ENCODE assay signal across 8 cellular contexts in genomic region chr22:31346733-31347250, GRCh38. TPM values are rescaled to one million over a fixed set of nuclear protein-coding genes. Genes with fewer than 3 reads are reported as not detected.
DNase-seq lines count a peak whose midpoint lies in the region; ATAC-seq and TF ChIP-seq lines count a peak whose summit lies in the region.

No MANE protein-coding gene starts in this region.

- 0 to 1% methylated on average over 40 of the region's 40 CpGs for WGBS in ectodermal cell, 2 experiments
- 0% methylated on average over 37 to 40 of the region's 40 CpGs for WGBS in lung, 2 donors

- TF ChIP-seq CTCF in lung (IDR thresholded peaks at IDR 0.05; ENCODE audit: control extremely low read depth, extremely low read depth) = no peak

- H3K27me3 ChIP-seq in ectodermal cell (ENCODE audit: control insufficient read depth, insufficient read depth, low read length, poor library complexity, severe bottlenecking) (no peaks in the 10 kb centered on the region), lung (ENCODE audit: control insufficient read depth, insufficient read depth) (no peaks in the 10 kb centered on the region)

- H3K9me3 ChIP-seq in ectodermal cell (ENCODE audit: control insufficient read depth, low read length) (no peaks in the 10 kb centered on the region), lung (ENCODE audit: control insufficient read depth in 2 of 2, insufficient read depth in 1 of 2, low read length in 1 of 2) (no peaks in the 10 kb centered on the region)

- H3K4me3 ChIP-seq in ectodermal cell (ENCODE audit: insufficient read depth, low read depth, low read length) (peak overlapping the region; percentile 86), lung (peak overlapping the region; percentile 36)

- H3K36me3 ChIP-seq in ectodermal cell (ENCODE audit: control insufficient read depth, insufficient read depth, low read length) (peaks cover 4% of the 10 kb centered on the region), lung (ENCODE audit: control insufficient read depth in 2 of 2, insufficient read depth in 2 of 2, low read length in 2 of 2) (peaks cover 0 to 7% of the 10 kb centered on the region in 2 donors)

- H3K4me1 ChIP-seq in ectodermal cell (ENCODE audit: control insufficient read depth, insufficient read depth, low read length) (peaks cover 21% of the 10 kb centered on the region), lung (ENCODE audit: control insufficient read depth in 2 of 2, insufficient read depth in 2 of 2, low read length in 2 of 2) (peaks cover 4 to 20% of the 10 kb centered on the region in 2 donors)

- DNase-seq in activated gamma-delta T cell treated with Interleukin-2 at 50 U/mL for 16 hours (peak; percentile 47), activated gamma-delta T cell (lab: John Stamatoyannopoulos, UW) (no peak), NCI-H128 (lab: John Stamatoyannopoulos, UW; ENCODE audit: unreplicated experiment) (peak; percentile 10), lung (ENCODE audit: low spot score) (peak; percentile 53)
- peak; percentile 48 for DNase-seq in activated CD4-positive, CD25-positive, alpha-beta regulatory T cell treated with anti-CD3 and anti-CD28 coated beads, Interleukin-2, amount 50 U/mL, for 72 hours
- DNase-seq in stimulated activated naive CD8-positive, alpha-beta T cell treated with anti-CD3 and anti-CD28 coated beads, Interleukin-15, Interleukin-2, amounts not matched to agents 100 U/mL and 50 U/mL, for 24 hours = peak; percentile 59

- ATAC-seq in lung (ENCODE audit: insufficient read depth, low FRiP score) (no peak), GM21576 (IDR thresholded peaks at IDR 0.05; ENCODE audit: unreplicated experiment) (no peak)
- ATAC-seq in stimulated activated naive CD8-positive, alpha-beta T cell treated with anti-CD3 and anti-CD28 coated beads, Interleukin-15, Interleukin-2, amounts not matched to agents 100 U/mL and 50 U/mL, for 24 hours = no peak

- H3K27ac ChIP-seq in ectodermal cell (ENCODE audit: insufficient read depth, low read depth, low read length, poor library complexity, severe bottlenecking) (peak overlapping the region; percentile 95), lung (ENCODE audit: low read depth in 1 of 2, low read length in 1 of 2) (peak overlapping the region; percentile 88 to 90)

RNA-seq across cellular contexts. Expression of gene PATZ1, which starts 0.6 kb away (rescaled TPM):
- polyA plus RNA-seq in ectodermal cell (2013, experiment 1 of 4) = 75.2 TPM
- 90.7 TPM for polyA plus RNA-seq in ectodermal cell (2013, experiment 2 of 4)
- 59.6 TPM for polyA plus RNA-seq in ectodermal cell (2013, experiment 3 of 4)
- polyA plus RNA-seq in ectodermal cell (2013, experiment 4 of 4) = 70.3 TPM
- 10 to 100 TPM; 35.0 to 35.4 TPM for total RNA-seq in lung
- 10 to 100 TPM; 12.6 to 24.2 TPM for polyA plus RNA-seq in lung

RNA-seq across cellular contexts. Expression of gene DRG1, which starts 52.6 kb away (rescaled TPM):
- polyA plus RNA-seq in ectodermal cell (2013, experiment 1 of 4) = 72.1 TPM
- polyA plus RNA-seq in ectodermal cell (2013, experiment 2 of 4) = 90.5 TPM
- 69.1 TPM for polyA plus RNA-seq in ectodermal cell (2013, experiment 3 of 4)
- polyA plus RNA-seq in ectodermal cell (2013, experiment 4 of 4) = 79.4 TPM
- 10 to 100 TPM; 43.3 to 47.1 TPM for total RNA-seq in lung
- 10 to 100 TPM; 39.6 to 40.5 TPM for polyA plus RNA-seq in lung

RNA-seq across cellular contexts. Expression of gene PIK3IP1, which starts 54.5 kb away (rescaled TPM):
- polyA plus RNA-seq in ectodermal cell (2013, experiment 1 of 4) = 1.8 TPM
- polyA plus RNA-seq in ectodermal cell (2013, experiment 2 of 4) = 2.1 TPM
- 2.6 TPM for polyA plus RNA-seq in ectodermal cell (2013, experiment 3 of 4)
- 3.0 TPM for polyA plus RNA-seq in ectodermal cell (2013, experiment 4 of 4)
- 10 to 100 TPM; 25.4 to 47.1 TPM for total RNA-seq in lung
- 10 to 100 TPM; 11.5 to 34.0 TPM for polyA plus RNA-seq in lung
